In genomic region chr5:6675784-6676499, GRCh38 we compare ENCODE assay signal across 16 cellular contexts. TPM values are rescaled to one million over a fixed set of nuclear protein-coding genes. Genes with fewer than 3 reads are reported as not detected.
DNase-seq lines count a peak whose midpoint lies in the region; ATAC-seq and TF ChIP-seq lines count a peak whose summit lies in the region.
"Had no signal": no experiment of that assay in that cellular context is flagged by ENCODE, and none has a peak within 500 bp of the region (broad histone marks: within the 10 kb centered on the region; RNA-seq: fewer than 3 reads in every experiment).

No MANE protein-coding gene starts in this region.

- H3K9me3 ChIP-seq in endodermal cell (ENCODE audit: control insufficient read depth, low read length) (peaks cover 11% of the 10 kb centered on the region), left ventricle myocardium inferior (replicated peaks) (peaks cover 8% of the 10 kb centered on the region)

- no peak overlapping the region for H3K4me3 ChIP-seq in AG10803 (ENCODE audit: low read length)
- H3K4me3 ChIP-seq in endodermal cell (ENCODE audit: low read length): no peak overlapping the region
- H3K4me3 ChIP-seq in left ventricle myocardium inferior: no peak overlapping the region
- H3K4me3 ChIP-seq: PC-9, SK-N-MC had no signal

- TF ChIP-seq CTCF in AG10803 (conservative IDR thresholded peaks at IDR 0.05; ENCODE audit: low read length) (0 out of 2 replicates have a peak, but pooled peaks have one; percentile 12), GM12872 (IDR thresholded peaks at IDR 0.05; ENCODE audit: insufficient read depth, low read depth, low read length) (peak; percentile 36; the same call in 1 of the 3 replicates), endodermal cell (conservative IDR thresholded peaks at IDR 0.05) (peak; percentile 23), left ventricle myocardium inferior (IDR thresholded peaks at IDR 0.05; ENCODE audit: borderline replicate concordance) (no peak), natural killer cell (IDR thresholded peaks at IDR 0.05) (no peak)

- ATAC-seq in natural killer cell: no peak

- no peak overlapping the region for H3K4me3 Mint-ChIP-seq in endodermal cell
- no peak overlapping the region for H3K4me3 Mint-ChIP-seq in natural killer cell

- WGBS in endodermal cell (ENCODE audit: insufficient coverage in 1 of 2, insufficient read length in 1 of 2), 2 experiments: 90 to 96% methylated on average over 5 of the region's 5 CpGs

- H3K4me1 Mint-ChIP-seq in endodermal cell: no peaks in the 10 kb centered on the region
- no peaks in the 10 kb centered on the region for H3K4me1 Mint-ChIP-seq in natural killer cell

- H3K36me3 ChIP-seq in endodermal cell (ENCODE audit: control insufficient read depth, insufficient read depth, low read length) (peaks cover 7% of the 10 kb centered on the region), left ventricle myocardium inferior (peaks cover 5% of the 10 kb centered on the region)

- H3K4me1 ChIP-seq in endodermal cell (ENCODE audit: control insufficient read depth, insufficient read depth, low read length) (no peaks in the 10 kb centered on the region), left ventricle myocardium inferior (no peaks in the 10 kb centered on the region)
- H3K4me1 ChIP-seq: parathyroid adenoma had no signal

- H3K36me3 Mint-ChIP-seq in endodermal cell (ENCODE audit: low read depth): peaks cover 25% of the 10 kb centered on the region
- H3K36me3 Mint-ChIP-seq in natural killer cell: no peaks in the 10 kb centered on the region

- no peak overlapping the region for H3K9ac ChIP-seq in endodermal cell (ENCODE audit: extremely low read depth, low read length, poor library complexity, severe bottlenecking)
- H3K9ac ChIP-seq: parathyroid adenoma had no signal

- H3K27ac Mint-ChIP-seq in endodermal cell: no peak overlapping the region
- H3K27ac Mint-ChIP-seq in natural killer cell: no peak overlapping the region

- DNase-seq in AG10803 (ENCODE audit: low read depth): no peak
- peak; percentile 43 for DNase-seq in NAMALWA (ENCODE audit: low spot score)
- no peak for DNase-seq in endodermal cell
- DNase-seq in NCI-H2227 (lab: John Stamatoyannopoulos, UW; ENCODE audit: unreplicated experiment): no peak
- DNase-seq in NCI-H2081 treated with DMSO at 0.1 percent for 48 hours (lab: John Stamatoyannopoulos, UW): no peak
- DNase-seq in left ventricle myocardium inferior: no peak
- no peak for DNase-seq in natural killer cell
- DNase-seq: activated CD4-positive, alpha-beta T cell treated with anti-CD3 and anti-CD28 coated beads for 1 hour; NCI-H2029 treated with DMSO at 0.1 percent for 48 hours; NCI-H510A treated with DMSO at 0.1 percent for 48 hours; PC-9; stimulated activated CD4-positive, alpha-beta T cell treated with anti-CD3 and anti-CD28 coated beads, Interleukin-2, amount 100 ng/mL, for 24 hours; T1000 had no signal

- H3K9me3 Mint-ChIP-seq in endodermal cell: peaks cover 20% of the 10 kb centered on the region
- H3K9me3 Mint-ChIP-seq in natural killer cell: peaks cover 0 to 2% of the 10 kb centered on the region in 2 donors

- intact Hi-C loops in left ventricle myocardium inferior (cut with micrococcal nuclease) (no loop called here), natural killer cell (cut with micrococcal nuclease) (no loop called here)

- H3K27me3 Mint-ChIP-seq in endodermal cell (ENCODE audit: insufficient read depth) (peaks cover 10% of the 10 kb centered on the region), natural killer cell (ENCODE audit: low read depth in 2 of 2) (peaks cover 0 to 7% of the 10 kb centered on the region in 2 donors)

- no peak overlapping the region for H3K27ac ChIP-seq in endodermal cell (ENCODE audit: low read depth, low read length)
- H3K27ac ChIP-seq in left ventricle myocardium inferior (replicated peaks): no peak overlapping the region
- H3K27ac ChIP-seq: parathyroid adenoma, PC-9, SK-N-MC had no signal

- H3K27me3 ChIP-seq in endodermal cell (ENCODE audit: control insufficient read depth, insufficient read depth, low read length, poor library complexity, severe bottlenecking) (peaks cover 10% of the 10 kb centered on the region), left ventricle myocardium inferior (ENCODE audit: low read depth) (no peaks in the 10 kb centered on the region)

RNA-seq across cellular contexts. Expression of gene TENT4A, which starts 37.3 kb away (rescaled TPM):
- total RNA-seq in endodermal cell (10 to 100 TPM; 25.5 to 32.7 TPM), left ventricle myocardium inferior (9.5 TPM), natural killer cell (10 to 100 TPM; 36.0 to 65.6 (median 44.9) TPM)
- polyA plus RNA-seq in endodermal cell (2013, experiment 1 of 2): 28.5 TPM
- 31.3 TPM for polyA plus RNA-seq in endodermal cell (2013, experiment 2 of 2)

RNA-seq across cellular contexts. Expression of gene SRD5A1, which starts 42.7 kb away (rescaled TPM):
- total RNA-seq in endodermal cell (10 to 100 TPM; 15.0 to 16.2 TPM), left ventricle myocardium inferior (2.5 TPM), natural killer cell (10 to 100 TPM in 1 of 3 donors, 1 to 10 TPM in 2; 6.5 to 11.0 (median 7.8) TPM)
- polyA plus RNA-seq in endodermal cell (2013, experiment 1 of 2): 20.6 TPM
- 18.0 TPM for polyA plus RNA-seq in endodermal cell (2013, experiment 2 of 2)

RNA-seq across cellular contexts. Expression of gene NSUN2, which starts 43.1 kb away (rescaled TPM):
- 10 to 100 TPM; 71.8 to 90.8 TPM for total RNA-seq in endodermal cell
- polyA plus RNA-seq in endodermal cell (2013, experiment 1 of 2): 55.2 TPM
- 53.9 TPM for polyA plus RNA-seq in endodermal cell (2013, experiment 2 of 2)
- 34.4 TPM for total RNA-seq in left ventricle myocardium inferior
- 10 to 100 TPM; 61.3 to 87.4 (median 81.4) TPM for total RNA-seq in natural killer cell

Comparison
In these comparisons a context has a peak if more than half of its experiments do, and no peak if none do; other contexts are left out.
1. CTCF ChIP-seq: peak in AG10803 (single experiment), GM12872 (single experiment) and endodermal cell (single experiment); none in left ventricle myocardium inferior (single experiment) and natural killer cell (single experiment).